Comparison of ENCODE assay signal across 26 cellular contexts in genomic region chr3:29382845-29383244, GRCh38.
"Had no signal": no experiment of that assay in that cellular context is flagged by ENCODE, and none has a peak within 500 bp of the region (broad histone marks: within the 10 kb centered on the region; RNA-seq: fewer than 3 reads in every experiment).

No MANE protein-coding gene starts in this region.

- H3K4me3 ChIP-seq: heart left ventricle, right atrium auricular region, skin epidermis, upper lobe of right lung had no signal

- H3K27ac ChIP-seq: parathyroid adenoma, upper lobe of right lung had no signal

- H3K36me3 ChIP-seq: right atrium auricular region, upper lobe of right lung had no signal

- H3K36me3 Mint-ChIP-seq: activated CD8-positive, alpha-beta memory T cell treated with anti-CD3 and anti-CD28 coated beads, Interleukin-2, amount 10 ng/mL, durations not matched to agents 7 days and 5 days; immature natural killer cell; naive thymus-derived CD4-positive, alpha-beta T cell; stimulated activated effector memory CD8-positive, alpha-beta T cell treated with anti-CD3 and anti-CD28 coated beads, Interleukin-12 subunit alpha, Interleukin-12 subunit beta, amount 100 ng/mL, for 72 hours; T-cell had no signal

- H3K27me3 ChIP-seq: heart left ventricle, right atrium auricular region, upper lobe of right lung had no signal

- H3K9ac ChIP-seq: parathyroid adenoma had no signal

- DNase-seq: activated B cell treated with CpG ODN at 0.5 μM for 24 hours; activated CD4-positive, alpha-beta T cell treated with anti-CD3 and anti-CD28 coated beads for 36 hours; activated CD8-positive, alpha-beta memory T cell treated with anti-CD3 and anti-CD28 coated beads, Interleukin-2, amount 10 ng/mL, durations not matched to agents 7 days and 5 days; activated CD8-positive, alpha-beta T cell treated with anti-CD3 and anti-CD28 coated beads, Interleukin-2, amount 10 ng/mL, durations not matched to agents 7 days and 5 days; activated T-cell treated with anti-CD3 and anti-CD28 coated beads, Interleukin-2, amount 50 U/mL, for 48 hours; anterior cingulate cortex; heart left ventricle; hypothalamus; immature natural killer cell; kidney; left colon; midbrain; naive thymus-derived CD4-positive, alpha-beta T cell; nucleus accumbens; stimulated activated CD4-positive, alpha-beta T cell treated with anti-CD3 and anti-CD28 coated beads, Interleukin-4, amount 100 ng/mL, for 24 hours; T-cell; upper lobe of right lung had no signal

- ATAC-seq: activated CD4-positive, alpha-beta T cell treated with anti-CD3 and anti-CD28 coated beads for 36 hours; activated CD8-positive, alpha-beta memory T cell treated with anti-CD3 and anti-CD28 coated beads, Interleukin-2, amount 10 ng/mL, durations not matched to agents 7 days and 5 days; activated CD8-positive, alpha-beta T cell treated with anti-CD3 and anti-CD28 coated beads, Interleukin-2, amount 10 ng/mL, durations not matched to agents 7 days and 5 days; activated naive CD4-positive, alpha-beta T cell treated with anti-CD3 and anti-CD28 coated beads, Interleukin-2, amount 50 U/mL, for 72 hours; left colon; naive thymus-derived CD4-positive, alpha-beta T cell; stimulated activated effector memory CD8-positive, alpha-beta T cell treated with anti-CD3 and anti-CD28 coated beads, Interleukin-12 subunit alpha, Interleukin-12 subunit beta, amount 100 ng/mL, for 72 hours; T-cell; upper lobe of right lung had no signal

- H3K79me2 ChIP-seq: parathyroid adenoma had no signal

- H2AFZ ChIP-seq: parathyroid adenoma had no signal

- H3K9me3 Mint-ChIP-seq: neural crest cell had no signal

- H3K4me1 Mint-ChIP-seq: activated CD8-positive, alpha-beta memory T cell treated with anti-CD3 and anti-CD28 coated beads, Interleukin-2, amount 10 ng/mL, durations not matched to agents 7 days and 5 days; immature natural killer cell; stimulated activated effector memory CD8-positive, alpha-beta T cell treated with anti-CD3 and anti-CD28 coated beads, Interleukin-12 subunit alpha, Interleukin-12 subunit beta, amount 100 ng/mL, for 72 hours; T-cell had no signal

- H3K27me3 Mint-ChIP-seq: activated B cell treated with CpG ODN at 0.5 μM for 24 hours; activated CD4-positive, alpha-beta T cell treated with anti-CD3 and anti-CD28 coated beads for 36 hours; activated CD8-positive, alpha-beta memory T cell treated with anti-CD3 and anti-CD28 coated beads, Interleukin-2, amount 10 ng/mL, durations not matched to agents 7 days and 5 days; naive thymus-derived CD4-positive, alpha-beta T cell; stimulated activated naive CD8-positive, alpha-beta T cell treated with anti-CD3 and anti-CD28 coated beads, Interleukin-15, Interleukin-2, amounts not matched to agents 100 ng/mL and 50 ng/mL, for 24 hours; T-cell had no signal

- H3K4me3 Mint-ChIP-seq: activated B cell treated with CpG ODN at 0.5 μM for 24 hours; activated CD4-positive, alpha-beta T cell treated with anti-CD3 and anti-CD28 coated beads for 36 hours; activated CD8-positive, alpha-beta memory T cell treated with anti-CD3 and anti-CD28 coated beads, Interleukin-2, amount 10 ng/mL, durations not matched to agents 7 days and 5 days; activated CD8-positive, alpha-beta T cell treated with anti-CD3 and anti-CD28 coated beads, Interleukin-2, amount 10 ng/mL, durations not matched to agents 7 days and 5 days; brain; immature natural killer cell; naive thymus-derived CD4-positive, alpha-beta T cell; neural crest cell; stimulated activated effector memory CD8-positive, alpha-beta T cell treated with anti-CD3 and anti-CD28 coated beads, Interleukin-12 subunit alpha, Interleukin-12 subunit beta, amount 100 ng/mL, for 72 hours; stimulated activated naive CD8-positive, alpha-beta T cell treated with anti-CD3 and anti-CD28 coated beads, Interleukin-15, Interleukin-2, amounts not matched to agents 100 ng/mL and 50 ng/mL, for 24 hours; T-cell had no signal

- H3K9me3 ChIP-seq: right atrium auricular region, upper lobe of right lung had no signal

- H3K27ac Mint-ChIP-seq: activated B cell treated with CpG ODN at 0.5 μM for 24 hours; activated CD4-positive, alpha-beta T cell treated with anti-CD3 and anti-CD28 coated beads for 36 hours; activated CD8-positive, alpha-beta memory T cell treated with anti-CD3 and anti-CD28 coated beads, Interleukin-2, amount 10 ng/mL, durations not matched to agents 7 days and 5 days; activated CD8-positive, alpha-beta T cell treated with anti-CD3 and anti-CD28 coated beads, Interleukin-2, amount 10 ng/mL, durations not matched to agents 7 days and 5 days; activated naive CD4-positive, alpha-beta T cell treated with anti-CD3 and anti-CD28 coated beads, Interleukin-2, amount 50 U/mL, for 72 hours; activated T-helper 2 cell treated with anti-CD3 and anti-CD28 coated beads, Interferon-gamma antibody, Interleukin-2, Interleukin-4, amounts not matched to agents 10 μg/mL and 5 μg/mL and 100 μg/mL, durations not matched to agents 14 hours and 24 hours and 36 hours; brain; immature natural killer cell; naive thymus-derived CD4-positive, alpha-beta T cell; stimulated activated effector memory CD8-positive, alpha-beta T cell treated with anti-CD3 and anti-CD28 coated beads, Interleukin-12 subunit alpha, Interleukin-12 subunit beta, amount 100 ng/mL, for 72 hours; stimulated activated naive CD8-positive, alpha-beta T cell treated with anti-CD3 and anti-CD28 coated beads, Interleukin-15, Interleukin-2, amounts not matched to agents 100 ng/mL and 50 ng/mL, for 24 hours; T-cell had no signal

- H3K4me1 ChIP-seq: parathyroid adenoma, upper lobe of right lung had no signal
